ENCODE assay signal across 25 cellular contexts in the genomic region with DNA sequence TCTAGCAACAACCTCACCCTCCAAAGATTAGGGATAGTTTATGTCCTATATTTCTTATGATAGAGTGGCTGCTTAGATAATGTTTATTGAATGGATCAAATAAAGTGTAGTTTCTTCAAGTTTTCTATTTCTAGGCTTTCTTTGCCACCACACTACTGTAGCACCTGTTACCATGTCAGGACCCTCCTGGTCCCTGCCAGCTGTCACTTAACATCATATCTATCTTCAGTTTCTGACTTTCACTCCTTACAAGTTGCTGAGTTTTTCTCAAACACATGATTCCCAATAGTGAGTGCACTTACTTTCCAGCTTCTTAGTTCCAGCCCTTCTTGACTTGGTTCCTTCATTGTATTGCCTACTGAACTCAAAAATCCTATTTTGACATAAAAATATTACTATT.
"Had no signal": no experiment of that assay in that cellular context is flagged by ENCODE, and none has a peak within 500 bp of the region (broad histone marks: within the 10 kb centered on the region; RNA-seq: fewer than 3 reads in every experiment).

No MANE protein-coding gene starts in this region.

- H3K36me3 ChIP-seq: colonic mucosa, esophagus muscularis mucosa, esophagus squamous epithelium, gastrocnemius medialis, gastroesophageal sphincter, heart left ventricle, heart right ventricle had no signal

- H3K4me3 Mint-ChIP-seq: dendritic cell treated with granulocyte-macrophage colony-stimulating factor and Interleukin-4, amounts not matched to agents 40 ng/mL and 50 ng/mL, for 4 days; effector memory CD8-positive, alpha-beta T cell; endodermal cell had no signal

- H3K4me3 ChIP-seq: colonic mucosa, coronary artery, dorsolateral prefrontal cortex, esophagus muscularis mucosa, esophagus squamous epithelium, gastrocnemius medialis, gastroesophageal sphincter, heart left ventricle, heart right ventricle had no signal

- DNase-seq: colonic mucosa; cortex of kidney; dermis blood vessel endothelial cell; dorsolateral prefrontal cortex; effector CD4-positive, alpha-beta T cell; effector CD8-positive, alpha-beta T cell; effector memory CD4-positive, alpha-beta T cell; effector memory CD8-positive, alpha-beta T cell; endodermal cell; erythroblast; esophagus squamous epithelium; foreskin fibroblast; foreskin keratinocyte; foreskin melanocyte; gastrocnemius medialis; glutamatergic neuron; head of caudate nucleus; heart left ventricle; heart right ventricle had no signal

- H3K4me1 Mint-ChIP-seq: endodermal cell had no signal

- H3K4me1 ChIP-seq: colonic mucosa, esophagus muscularis mucosa, esophagus squamous epithelium, foreskin keratinocyte, gastroesophageal sphincter, heart left ventricle, heart right ventricle had no signal

- H3K9me3 Mint-ChIP-seq: dendritic cell treated with granulocyte-macrophage colony-stimulating factor and Interleukin-4, amounts not matched to agents 40 ng/mL and 50 ng/mL, for 4 days; endodermal cell had no signal

- ATAC-seq: effector memory CD8-positive, alpha-beta T cell; esophagus mucosa; foreskin keratinocyte; gastrocnemius medialis; gastroesophageal sphincter; heart left ventricle; heart right ventricle had no signal

- H3K27me3 Mint-ChIP-seq: dendritic cell treated with granulocyte-macrophage colony-stimulating factor and Interleukin-4, amounts not matched to agents 40 ng/mL and 50 ng/mL, for 4 days; effector memory CD8-positive, alpha-beta T cell had no signal

- H3K27me3 ChIP-seq: colonic mucosa, esophagus muscularis mucosa, esophagus squamous epithelium, foreskin keratinocyte, gastrocnemius medialis, gastroesophageal sphincter, heart left ventricle, heart right ventricle had no signal

- H3K27ac Mint-ChIP-seq: dendritic cell treated with granulocyte-macrophage colony-stimulating factor and Interleukin-4, amounts not matched to agents 40 ng/mL and 50 ng/mL, for 4 days; effector memory CD8-positive, alpha-beta T cell; endodermal cell had no signal

- H3K27ac ChIP-seq: colonic mucosa, coronary artery, dorsolateral prefrontal cortex, epithelial cell of prostate, esophagus muscularis mucosa, esophagus squamous epithelium, foreskin keratinocyte, gastrocnemius medialis, gastroesophageal sphincter, heart left ventricle, heart right ventricle had no signal

- H3K9me3 ChIP-seq: colonic mucosa, esophagus muscularis mucosa, esophagus squamous epithelium, gastrocnemius medialis, gastroesophageal sphincter had no signal
